Comparison of ENCODE assay signal across 1 cellular context in the genomic region with DNA sequence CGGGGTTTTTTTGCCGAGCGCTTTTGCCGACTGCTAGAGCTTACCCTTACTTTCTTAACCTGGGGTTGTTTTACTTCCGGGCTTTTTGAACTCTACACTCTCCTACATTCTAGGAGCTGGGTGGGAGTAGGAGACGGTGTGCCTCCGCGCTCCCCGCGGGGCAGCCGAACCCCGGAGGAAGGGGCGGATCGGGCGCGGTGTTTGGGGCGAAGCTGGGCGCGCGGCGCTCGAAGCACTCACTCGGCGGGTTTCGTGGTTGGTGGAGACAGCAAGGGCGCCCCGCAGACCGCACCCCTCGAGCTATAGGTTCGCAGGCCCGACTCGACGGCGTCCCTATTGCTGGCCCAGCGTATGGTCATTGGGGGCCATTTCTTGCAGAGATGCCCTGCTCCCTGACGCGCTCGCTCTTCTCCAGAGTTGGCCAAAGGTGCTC.
TF ChIP-seq lines count a peak whose summit lies in the region.

No MANE protein-coding gene starts in this region.

TF ChIP-seq in K562, 482 proteins besides CTCF, POLR2A, EP300 and RAD21 (continued from another document and continues in another):
- TF ChIP-seq, protein P1, sequence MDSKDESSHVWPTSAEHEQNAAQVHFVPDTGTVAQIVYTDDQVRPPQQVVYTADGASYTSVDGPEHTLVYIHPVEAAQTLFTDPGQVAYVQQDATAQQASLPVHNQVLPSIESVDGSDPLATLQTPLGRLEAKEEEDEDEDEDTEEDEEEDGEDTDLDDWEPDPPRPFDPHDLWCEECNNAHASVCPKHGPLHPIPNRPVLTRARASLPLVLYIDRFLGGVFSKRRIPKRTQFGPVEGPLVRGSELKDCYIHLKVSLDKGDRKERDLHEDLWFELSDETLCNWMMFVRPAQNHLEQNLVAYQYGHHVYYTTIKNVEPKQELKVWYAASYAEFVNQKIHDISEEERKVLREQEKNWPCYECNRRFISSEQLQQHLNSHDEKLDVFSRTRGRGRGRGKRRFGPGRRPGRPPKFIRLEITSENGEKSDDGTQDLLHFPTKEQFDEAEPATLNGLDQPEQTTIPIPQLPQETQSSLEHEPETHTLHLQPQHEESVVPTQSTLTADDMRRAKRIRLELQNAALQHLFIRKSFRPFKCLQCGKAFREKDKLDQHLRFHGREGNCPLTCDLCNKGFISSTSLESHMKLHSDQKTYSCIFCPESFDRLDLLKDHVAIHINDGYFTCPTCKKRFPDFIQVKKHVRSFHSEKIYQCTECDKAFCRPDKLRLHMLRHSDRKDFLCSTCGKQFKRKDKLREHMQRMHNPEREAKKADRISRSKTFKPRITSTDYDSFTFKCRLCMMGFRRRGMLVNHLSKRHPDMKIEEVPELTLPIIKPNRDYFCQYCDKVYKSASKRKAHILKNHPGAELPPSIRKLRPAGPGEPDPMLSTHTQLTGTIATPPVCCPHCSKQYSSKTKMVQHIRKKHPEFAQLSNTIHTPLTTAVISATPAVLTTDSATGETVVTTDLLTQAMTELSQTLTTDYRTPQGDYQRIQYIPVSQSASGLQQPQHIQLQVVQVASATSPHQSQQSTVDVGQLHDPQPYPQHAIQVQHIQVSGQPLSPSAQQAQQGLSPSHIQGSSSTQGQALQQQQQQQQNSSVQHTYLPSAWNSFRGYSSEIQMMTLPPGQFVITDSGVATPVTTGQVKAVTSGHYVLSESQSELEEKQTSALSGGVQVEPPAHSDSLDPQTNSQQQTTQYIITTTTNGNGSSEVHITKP (IDR thresholded peaks at IDR 0.05; ENCODE audit: partially characterized antibody), result peak; percentile 41
- TF ChIP-seq EHMT2 (IDR thresholded peaks at IDR 0.05) (no peak), SMAD3 (CRISPR knock-in tag; conservative IDR thresholded peaks at IDR 0.05) (no peak), FOSL1 (tag; conservative IDR thresholded peaks at IDR 0.05) (no peak), L3MBTL2 (IDR thresholded peaks at IDR 0.05) (no peak), SMAD1 (IDR thresholded peaks at IDR 0.05; ENCODE audit: low read depth, low read length, partially characterized antibody) (no peak), GABPB2 (CRISPR knock-in tag; conservative IDR thresholded peaks at IDR 0.05) (no peak), HMG20B (CRISPR knock-in tag; IDR thresholded peaks at IDR 0.05) (no peak), NR1H2 (CRISPR knock-in tag; IDR thresholded peaks at IDR 0.05) (no peak), PHF20 (IDR thresholded peaks at IDR 0.05; ENCODE audit: partially characterized antibody) (no peak), ZNF561 (CRISPR knock-in tag; conservative IDR thresholded peaks at IDR 0.05) (no peak), ZNF324 (CRISPR knock-in tag; IDR thresholded peaks at IDR 0.05) (no peak), YY1 (IDR thresholded peaks at IDR 0.05; ENCODE audit: borderline replicate concordance in 1 of 3, control insufficient read depth in 1 of 3, extremely low read depth in 1 of 3, insufficient read depth in 3 of 3, insufficient read length in 1 of 3, insufficient replicate concordance in 2 of 3, low read depth in 1 of 3, low read length in 2 of 3) (peak in 2 of 3 experiments; percentile 68 to 87), PTTG1 (tag; IDR thresholded peaks at IDR 0.05; ENCODE audit: low read depth) (no peak), GTF2F1 (IDR thresholded peaks at IDR 0.05; ENCODE audit: low read depth, low read length) (no peak), PURB (CRISPR knock-in tag; IDR thresholded peaks at IDR 0.05; ENCODE audit: low read depth) (no peak), PCBP1 (IDR thresholded peaks at IDR 0.05; ENCODE audit: low read depth, low read length, poor library complexity, severe bottlenecking) (no peak), CAMTA2 (CRISPR knock-in tag; conservative IDR thresholded peaks at IDR 0.05) (no peak), HDGF (IDR thresholded peaks at IDR 0.05) (no peak), TAF1 (IDR thresholded peaks at IDR 0.05; ENCODE audit: control insufficient read depth, extremely low read depth, insufficient read depth, low read length, severe bottlenecking) (peak; percentile 73), RBM17 (IDR thresholded peaks at IDR 0.05; ENCODE audit: borderline replicate concordance, low read depth, low read length) (no peak), SUPT5H (IDR thresholded peaks at IDR 0.05) (0 out of 2 replicates have a peak, but pooled peaks have one; percentile 17), PHTF2 (CRISPR knock-in tag; IDR thresholded peaks at IDR 0.05) (no peak), ZNF12 (CRISPR knock-in tag; IDR thresholded peaks at IDR 0.05) (no peak), ZFP36 (IDR thresholded peaks at IDR 0.05; ENCODE audit: low read depth, low read length, partially characterized antibody) (no peak), HNRNPLL (IDR thresholded peaks at IDR 0.05; ENCODE audit: low read depth, low read length, poor library complexity, severe bottlenecking) (no peak)
- TF ChIP-seq, protein P2, sequence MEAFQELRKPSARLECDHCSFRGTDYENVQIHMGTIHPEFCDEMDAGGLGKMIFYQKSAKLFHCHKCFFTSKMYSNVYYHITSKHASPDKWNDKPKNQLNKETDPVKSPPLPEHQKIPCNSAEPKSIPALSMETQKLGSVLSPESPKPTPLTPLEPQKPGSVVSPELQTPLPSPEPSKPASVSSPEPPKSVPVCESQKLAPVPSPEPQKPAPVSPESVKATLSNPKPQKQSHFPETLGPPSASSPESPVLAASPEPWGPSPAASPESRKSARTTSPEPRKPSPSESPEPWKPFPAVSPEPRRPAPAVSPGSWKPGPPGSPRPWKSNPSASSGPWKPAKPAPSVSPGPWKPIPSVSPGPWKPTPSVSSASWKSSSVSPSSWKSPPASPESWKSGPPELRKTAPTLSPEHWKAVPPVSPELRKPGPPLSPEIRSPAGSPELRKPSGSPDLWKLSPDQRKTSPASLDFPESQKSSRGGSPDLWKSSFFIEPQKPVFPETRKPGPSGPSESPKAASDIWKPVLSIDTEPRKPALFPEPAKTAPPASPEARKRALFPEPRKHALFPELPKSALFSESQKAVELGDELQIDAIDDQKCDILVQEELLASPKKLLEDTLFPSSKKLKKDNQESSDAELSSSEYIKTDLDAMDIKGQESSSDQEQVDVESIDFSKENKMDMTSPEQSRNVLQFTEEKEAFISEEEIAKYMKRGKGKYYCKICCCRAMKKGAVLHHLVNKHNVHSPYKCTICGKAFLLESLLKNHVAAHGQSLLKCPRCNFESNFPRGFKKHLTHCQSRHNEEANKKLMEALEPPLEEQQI (IDR thresholded peaks at IDR 0.05), result no peak
- TF ChIP-seq, protein P3, sequence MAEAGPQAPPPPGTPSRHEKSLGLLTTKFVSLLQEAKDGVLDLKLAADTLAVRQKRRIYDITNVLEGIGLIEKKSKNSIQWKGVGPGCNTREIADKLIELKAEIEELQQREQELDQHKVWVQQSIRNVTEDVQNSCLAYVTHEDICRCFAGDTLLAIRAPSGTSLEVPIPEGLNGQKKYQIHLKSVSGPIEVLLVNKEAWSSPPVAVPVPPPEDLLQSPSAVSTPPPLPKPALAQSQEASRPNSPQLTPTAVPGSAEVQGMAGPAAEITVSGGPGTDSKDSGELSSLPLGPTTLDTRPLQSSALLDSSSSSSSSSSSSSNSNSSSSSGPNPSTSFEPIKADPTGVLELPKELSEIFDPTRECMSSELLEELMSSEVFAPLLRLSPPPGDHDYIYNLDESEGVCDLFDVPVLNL (CRISPR knock-in tag; IDR thresholded peaks at IDR 0.05; ENCODE audit: low read depth), result peak; percentile 61; the same call in 1 of the 2 replicates
- TF ChIP-seq, protein P4, sequence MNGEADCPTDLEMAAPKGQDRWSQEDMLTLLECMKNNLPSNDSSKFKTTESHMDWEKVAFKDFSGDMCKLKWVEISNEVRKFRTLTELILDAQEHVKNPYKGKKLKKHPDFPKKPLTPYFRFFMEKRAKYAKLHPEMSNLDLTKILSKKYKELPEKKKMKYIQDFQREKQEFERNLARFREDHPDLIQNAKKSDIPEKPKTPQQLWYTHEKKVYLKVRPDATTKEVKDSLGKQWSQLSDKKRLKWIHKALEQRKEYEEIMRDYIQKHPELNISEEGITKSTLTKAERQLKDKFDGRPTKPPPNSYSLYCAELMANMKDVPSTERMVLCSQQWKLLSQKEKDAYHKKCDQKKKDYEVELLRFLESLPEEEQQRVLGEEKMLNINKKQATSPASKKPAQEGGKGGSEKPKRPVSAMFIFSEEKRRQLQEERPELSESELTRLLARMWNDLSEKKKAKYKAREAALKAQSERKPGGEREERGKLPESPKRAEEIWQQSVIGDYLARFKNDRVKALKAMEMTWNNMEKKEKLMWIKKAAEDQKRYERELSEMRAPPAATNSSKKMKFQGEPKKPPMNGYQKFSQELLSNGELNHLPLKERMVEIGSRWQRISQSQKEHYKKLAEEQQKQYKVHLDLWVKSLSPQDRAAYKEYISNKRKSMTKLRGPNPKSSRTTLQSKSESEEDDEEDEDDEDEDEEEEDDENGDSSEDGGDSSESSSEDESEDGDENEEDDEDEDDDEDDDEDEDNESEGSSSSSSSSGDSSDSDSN (IDR thresholded peaks at IDR 0.05; ENCODE audit: borderline replicate concordance in 1 of 2, low read depth in 2 of 2, low read length in 2 of 2), result peak in 1 of 2 experiments; percentile 76; a peak in 1 of 4 replicates
- TF ChIP-seq, protein P5, sequence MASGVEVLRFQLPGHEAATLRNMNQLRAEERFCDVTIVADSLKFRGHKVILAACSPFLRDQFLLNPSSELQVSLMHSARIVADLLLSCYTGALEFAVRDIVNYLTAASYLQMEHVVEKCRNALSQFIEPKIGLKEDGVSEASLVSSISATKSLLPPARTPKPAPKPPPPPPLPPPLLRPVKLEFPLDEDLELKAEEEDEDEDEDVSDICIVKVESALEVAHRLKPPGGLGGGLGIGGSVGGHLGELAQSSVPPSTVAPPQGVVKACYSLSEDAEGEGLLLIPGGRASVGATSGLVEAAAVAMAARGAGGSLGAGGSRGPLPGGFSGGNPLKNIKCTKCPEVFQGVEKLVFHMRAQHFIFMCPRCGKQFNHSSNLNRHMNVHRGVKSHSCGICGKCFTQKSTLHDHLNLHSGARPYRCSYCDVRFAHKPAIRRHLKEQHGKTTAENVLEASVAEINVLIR (CRISPR knock-in tag; IDR thresholded peaks at IDR 0.05), result no peak
- TF ChIP-seq, protein P6, sequence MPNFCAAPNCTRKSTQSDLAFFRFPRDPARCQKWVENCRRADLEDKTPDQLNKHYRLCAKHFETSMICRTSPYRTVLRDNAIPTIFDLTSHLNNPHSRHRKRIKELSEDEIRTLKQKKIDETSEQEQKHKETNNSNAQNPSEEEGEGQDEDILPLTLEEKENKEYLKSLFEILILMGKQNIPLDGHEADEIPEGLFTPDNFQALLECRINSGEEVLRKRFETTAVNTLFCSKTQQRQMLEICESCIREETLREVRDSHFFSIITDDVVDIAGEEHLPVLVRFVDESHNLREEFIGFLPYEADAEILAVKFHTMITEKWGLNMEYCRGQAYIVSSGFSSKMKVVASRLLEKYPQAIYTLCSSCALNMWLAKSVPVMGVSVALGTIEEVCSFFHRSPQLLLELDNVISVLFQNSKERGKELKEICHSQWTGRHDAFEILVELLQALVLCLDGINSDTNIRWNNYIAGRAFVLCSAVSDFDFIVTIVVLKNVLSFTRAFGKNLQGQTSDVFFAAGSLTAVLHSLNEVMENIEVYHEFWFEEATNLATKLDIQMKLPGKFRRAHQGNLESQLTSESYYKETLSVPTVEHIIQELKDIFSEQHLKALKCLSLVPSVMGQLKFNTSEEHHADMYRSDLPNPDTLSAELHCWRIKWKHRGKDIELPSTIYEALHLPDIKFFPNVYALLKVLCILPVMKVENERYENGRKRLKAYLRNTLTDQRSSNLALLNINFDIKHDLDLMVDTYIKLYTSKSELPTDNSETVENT (CRISPR knock-in tag; IDR thresholded peaks at IDR 0.05), result peak; percentile 79; the same call in 1 of the 2 replicates
- TF ChIP-seq, protein P7, sequence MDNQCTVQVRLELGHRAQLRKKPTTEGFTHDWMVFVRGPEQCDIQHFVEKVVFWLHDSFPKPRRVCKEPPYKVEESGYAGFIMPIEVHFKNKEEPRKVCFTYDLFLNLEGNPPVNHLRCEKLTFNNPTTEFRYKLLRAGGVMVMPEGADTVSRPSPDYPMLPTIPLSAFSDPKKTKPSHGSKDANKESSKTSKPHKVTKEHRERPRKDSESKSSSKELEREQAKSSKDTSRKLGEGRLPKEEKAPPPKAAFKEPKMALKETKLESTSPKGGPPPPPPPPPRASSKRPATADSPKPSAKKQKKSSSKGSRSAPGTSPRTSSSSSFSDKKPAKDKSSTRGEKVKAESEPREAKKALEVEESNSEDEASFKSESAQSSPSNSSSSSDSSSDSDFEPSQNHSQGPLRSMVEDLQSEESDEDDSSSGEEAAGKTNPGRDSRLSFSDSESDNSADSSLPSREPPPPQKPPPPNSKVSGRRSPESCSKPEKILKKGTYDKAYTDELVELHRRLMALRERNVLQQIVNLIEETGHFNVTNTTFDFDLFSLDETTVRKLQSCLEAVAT (IDR thresholded peaks at IDR 0.05), result no peak
- TF ChIP-seq, protein P8, sequence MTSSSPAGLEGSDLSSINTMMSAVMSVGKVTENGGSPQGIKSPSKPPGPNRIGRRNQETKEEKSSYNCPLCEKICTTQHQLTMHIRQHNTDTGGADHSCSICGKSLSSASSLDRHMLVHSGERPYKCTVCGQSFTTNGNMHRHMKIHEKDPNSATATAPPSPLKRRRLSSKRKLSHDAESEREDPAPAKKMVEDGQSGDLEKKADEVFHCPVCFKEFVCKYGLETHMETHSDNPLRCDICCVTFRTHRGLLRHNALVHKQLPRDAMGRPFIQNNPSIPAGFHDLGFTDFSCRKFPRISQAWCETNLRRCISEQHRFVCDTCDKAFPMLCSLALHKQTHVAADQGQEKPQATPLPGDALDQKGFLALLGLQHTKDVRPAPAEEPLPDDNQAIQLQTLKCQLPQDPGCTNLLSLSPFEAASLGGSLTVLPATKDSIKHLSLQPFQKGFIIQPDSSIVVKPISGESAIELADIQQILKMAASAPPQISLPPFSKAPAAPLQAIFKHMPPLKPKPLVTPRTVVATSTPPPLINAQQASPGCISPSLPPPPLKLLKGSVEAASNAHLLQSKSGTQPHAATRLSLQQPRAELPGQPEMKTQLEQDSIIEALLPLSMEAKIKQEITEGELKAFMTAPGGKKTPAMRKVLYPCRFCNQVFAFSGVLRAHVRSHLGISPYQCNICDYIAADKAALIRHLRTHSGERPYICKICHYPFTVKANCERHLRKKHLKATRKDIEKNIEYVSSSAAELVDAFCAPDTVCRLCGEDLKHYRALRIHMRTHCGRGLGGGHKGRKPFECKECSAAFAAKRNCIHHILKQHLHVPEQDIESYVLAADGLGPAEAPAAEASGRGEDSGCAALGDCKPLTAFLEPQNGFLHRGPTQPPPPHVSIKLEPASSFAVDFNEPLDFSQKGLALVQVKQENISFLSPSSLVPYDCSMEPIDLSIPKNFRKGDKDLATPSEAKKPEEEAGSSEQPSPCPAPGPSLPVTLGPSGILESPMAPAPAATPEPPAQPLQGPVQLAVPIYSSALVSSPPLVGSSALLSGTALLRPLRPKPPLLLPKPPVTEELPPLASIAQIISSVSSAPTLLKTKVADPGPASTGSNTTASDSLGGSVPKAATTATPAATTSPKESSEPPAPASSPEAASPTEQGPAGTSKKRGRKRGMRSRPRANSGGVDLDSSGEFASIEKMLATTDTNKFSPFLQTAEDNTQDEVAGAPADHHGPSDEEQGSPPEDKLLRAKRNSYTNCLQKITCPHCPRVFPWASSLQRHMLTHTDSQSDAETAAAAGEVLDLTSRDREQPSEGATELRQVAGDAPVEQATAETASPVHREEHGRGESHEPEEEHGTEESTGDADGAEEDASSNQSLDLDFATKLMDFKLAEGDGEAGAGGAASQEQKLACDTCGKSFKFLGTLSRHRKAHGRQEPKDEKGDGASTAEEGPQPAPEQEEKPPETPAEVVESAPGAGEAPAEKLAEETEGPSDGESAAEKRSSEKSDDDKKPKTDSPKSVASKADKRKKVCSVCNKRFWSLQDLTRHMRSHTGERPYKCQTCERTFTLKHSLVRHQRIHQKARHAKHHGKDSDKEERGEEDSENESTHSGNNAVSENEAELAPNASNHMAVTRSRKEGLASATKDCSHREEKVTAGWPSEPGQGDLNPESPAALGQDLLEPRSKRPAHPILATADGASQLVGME (CRISPR knock-in tag; IDR thresholded peaks at IDR 0.05), result no peak
